Comparison of ENCODE assay signal across 9 cellular contexts in genomic region chr10:103983367-103983911, GRCh38. TPM values are rescaled to one million over a fixed set of nuclear protein-coding genes. Genes with fewer than 3 reads are reported as not detected.
DNase-seq lines count a peak whose midpoint lies in the region; ATAC-seq and TF ChIP-seq lines count a peak whose summit lies in the region.
"Had no signal": no experiment of that assay in that cellular context is flagged by ENCODE, and none has a peak within 500 bp of the region (broad histone marks: within the 10 kb centered on the region; RNA-seq: fewer than 3 reads in every experiment).

No MANE protein-coding gene starts in this region.

- H3K9me3 Mint-ChIP-seq in memory B cell: no peaks in the 10 kb centered on the region

- H3K27ac ChIP-seq in ovary (no peak overlapping the region), PC-9 (no peak overlapping the region)
- H3K27ac ChIP-seq: VCaP had no signal

- H2AFZ ChIP-seq in PC-9: no peak overlapping the region

- H3K79me2 ChIP-seq in PC-9 (ENCODE audit: low read depth): peaks cover 87% of the 10 kb centered on the region

- intact Hi-C loops in ovary (cut with DNase I): no loop called here
- intact Hi-C loops in PC-9 (cut with micrococcal nuclease; ENCODE audit: unreplicated experiment): no loop called here
- intact Hi-C loops in posterior cingulate gyrus (cut with DNase I): no loop called here
- intact Hi-C loops in cardiac septum (cut with DNase I): no loop called here

- H3K9ac ChIP-seq in NT2/D1 (ENCODE audit: insufficient read length, low read depth): peak overlapping the region; percentile 10

- no peaks in the 10 kb centered on the region for H3F3A ChIP-seq in PC-9 (ENCODE audit: insufficient read depth, low read depth)

- peak; percentile 74 for ATAC-seq in GM19023 (IDR thresholded peaks at IDR 0.05; ENCODE audit: unreplicated experiment)
- peak; percentile 78 for ATAC-seq in HG02678 (IDR thresholded peaks at IDR 0.05; ENCODE audit: unreplicated experiment)
- ATAC-seq in memory B cell (ENCODE audit: low read depth): peak; percentile 70

- H3K9me2 ChIP-seq in PC-9 (ENCODE audit: insufficient read depth): no peaks in the 10 kb centered on the region

- H3K4me1 ChIP-seq in NT2/D1 (ENCODE audit: insufficient read depth, insufficient read length) (no peaks in the 10 kb centered on the region), ovary (ENCODE audit: insufficient read depth) (peaks cover 6% of the 10 kb centered on the region), PC-9 (replicated peaks; ENCODE audit: insufficient read depth) (no peaks in the 10 kb centered on the region)

- no peak for TF ChIP-seq POLR2A in ovary (IDR thresholded peaks at IDR 0.05)

- no peak overlapping the region for H3K4me3 ChIP-seq in NT2/D1 (ENCODE audit: insufficient read length, low read depth)
- H3K4me3 ChIP-seq in ovary: no peak overlapping the region
- no peak overlapping the region for H3K4me3 ChIP-seq in PC-9

- TF ChIP-seq CTCF in ovary (IDR thresholded peaks at IDR 0.05) (no peak), PC-9 (conservative IDR thresholded peaks at IDR 0.05) (no peak)

- no peak overlapping the region for H3K4me2 ChIP-seq in PC-9

- POLR2A ChIA-PET in PC-9 (lab: Charles Lee; ENCODE audit: unreplicated experiment): no interaction called here

- WGBS in ovary, 3 donors: 35 to 38% (median 35%) methylated on average over 4 of the region's 4 CpGs

- peaks cover 13% of the 10 kb centered on the region; the same call in 1 of the 2 replicates for H4K20me1 ChIP-seq in PC-9 (ENCODE audit: insufficient read depth)

- H3K36me3 Mint-ChIP-seq in memory B cell: no peaks in the 10 kb centered on the region

- no TSS peak for BruUV-seq in PC-9 (replicated peaks; lab: Mats Ljungman, UMichigan)

- peak overlapping the region; percentile 74 for H3K27ac Mint-ChIP-seq in memory B cell

- TF ChIP-seq EP300 in ovary (IDR thresholded peaks at IDR 0.05): no peak

- no peaks in the 10 kb centered on the region for H3K36me3 ChIP-seq in NT2/D1 (ENCODE audit: insufficient read depth, insufficient read length, low read length)
- no peaks in the 10 kb centered on the region for H3K36me3 ChIP-seq in ovary
- no peaks in the 10 kb centered on the region for H3K36me3 ChIP-seq in PC-9 (ENCODE audit: low read depth)

- H3K9me3 ChIP-seq in NT2/D1 (ENCODE audit: insufficient read depth, low read length) (no peaks in the 10 kb centered on the region), ovary (no peaks in the 10 kb centered on the region), PC-9 (ENCODE audit: insufficient read depth, low read depth) (no peaks in the 10 kb centered on the region; the same call in 1 of the 2 replicates)

- H3K27me3 Mint-ChIP-seq in memory B cell: no peaks in the 10 kb centered on the region

- H3K4me1 Mint-ChIP-seq in memory B cell: peaks cover 30% of the 10 kb centered on the region

- H3K27me3 ChIP-seq in NT2/D1 (ENCODE audit: insufficient read depth, insufficient read length) (no peaks in the 10 kb centered on the region), ovary (no peaks in the 10 kb centered on the region), PC-9 (ENCODE audit: insufficient read depth, low read depth) (no peaks in the 10 kb centered on the region)

- CTCF ChIA-PET in PC-9 (lab: Charles Lee): interaction anchor here (0.6 kb wide), 1 partner anchor 420 kb away, joined by 6 read pairs; no protein-coding TSS in a partner anchor

- no peak for DNase-seq in NT2/D1 (ENCODE audit: low read depth, low spot score)
- peak; percentile 14 to 22 for DNase-seq in memory B cell (ENCODE audit: low spot score in 2 of 2)
- no peak for DNase-seq in ovary
- no peak for DNase-seq in PC-9
- no peak for DNase-seq in posterior cingulate gyrus
- no peak for DNase-seq in cardiac septum (ENCODE audit: low spot score)

- H3K4me3 Mint-ChIP-seq in memory B cell: peak overlapping the region; percentile 72

RNA-seq across cellular contexts. Expression of gene SLK, which starts 16.5 kb away (rescaled TPM):
- total RNA-seq in ovary: 10 to 100 TPM; 38.8 to 71.5 (median 43.8) TPM
- 10 to 100 TPM; 19.9 to 23.9 TPM for polyA plus RNA-seq in ovary
- total RNA-seq in PC-9 (2021): 24.0 and 30.4 TPM in 2 replicates
- 59.7 TPM for total RNA-seq in cardiac septum

Comparison
In these comparisons a context has a peak if more than half of its experiments do, and no peak if none do; other contexts are left out.
1. DNase-seq: peak in memory B cell (2 of 2); none in NT2/D1 (single experiment), ovary (0 of 5), PC-9 (0 of 2), posterior cingulate gyrus (0 of 10) and cardiac septum (single experiment).
2. Peak in every context shown above with its lines, with median percentiles within 50 percentile points of each other: ATAC-seq.